ENCODE assay signal across 14 cellular contexts in the genomic region with DNA sequence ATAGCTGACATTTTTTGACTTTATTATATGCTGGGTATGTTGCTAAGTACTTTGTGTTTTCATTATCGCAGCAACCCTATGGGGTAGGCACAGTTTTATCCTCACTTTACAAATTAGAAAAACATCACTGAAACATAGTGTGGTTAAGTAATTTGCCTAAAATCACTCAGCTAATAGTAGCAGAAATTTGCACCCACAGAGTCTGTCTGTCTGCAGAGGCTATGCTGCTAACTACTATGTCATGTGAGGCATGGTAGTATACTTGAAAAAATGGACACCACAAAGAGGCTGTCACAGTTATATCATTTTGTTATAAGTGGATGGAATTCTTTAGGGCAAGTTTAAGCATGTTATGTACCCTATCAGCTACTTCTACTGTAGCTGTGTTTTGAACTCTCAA.
DNase-seq lines count a peak whose midpoint lies in the region; ATAC-seq and TF ChIP-seq lines count a peak whose summit lies in the region.
"Had no signal": no experiment of that assay in that cellular context is flagged by ENCODE, and none has a peak within 500 bp of the region (broad histone marks: within the 10 kb centered on the region; RNA-seq: fewer than 3 reads in every experiment).

No MANE protein-coding gene starts in this region.

- H3K9me3 Mint-ChIP-seq in naive thymus-derived CD4-positive, alpha-beta T cell = peaks cover 0 to 3% (median 0%) of the 10 kb centered on the region in 11 donors

- DNase-seq in caudate nucleus (lab: John Stamatoyannopoulos, UW) (no peak), iPS-NIHi7 (ENCODE audit: extremely low spot score) (no peak)
- no peak for DNase-seq in naive thymus-derived CD4-positive, alpha-beta T cell
- DNase-seq: activated gamma-delta T cell, DMS 273 treated with DMSO at 0.1 percent for 48 hours, NCI-H510A treated with DMSO at 0.1 percent for 48 hours, SHP77 treated with DMSO at 0.1 percent for 48 hours had no signal

- H3K4me1 Mint-ChIP-seq in naive thymus-derived CD4-positive, alpha-beta T cell = peaks cover 4 to 11% (median 8%) of the 10 kb centered on the region in 7 donors

- no peak overlapping the region for H3K4me3 Mint-ChIP-seq in naive thymus-derived CD4-positive, alpha-beta T cell

- intact Hi-C loops in naive thymus-derived CD4-positive, alpha-beta T cell (cut with micrococcal nuclease) = no loop called here

- CTCF ChIA-PET in naive thymus-derived CD4-positive, alpha-beta T cell (lab: Charles Lee) = no interaction called here

- H3K27ac ChIP-seq in DOHH2 (ENCODE audit: low read depth, low read length) (no peak overlapping the region), caudate nucleus (ENCODE audit: low read depth, low read length) (no peak overlapping the region)
- H3K27ac ChIP-seq in naive thymus-derived CD4-positive, alpha-beta T cell (ENCODE audit: low read depth, low read length) = no peak overlapping the region
- H3K27ac ChIP-seq: esophagus muscularis mucosa had no signal

- no peaks in the 10 kb centered on the region for H3F3A ChIP-seq in DOHH2 (ENCODE audit: control insufficient read depth, insufficient read depth)

- no peak overlapping the region for H3K4me3 ChIP-seq in DOHH2 (ENCODE audit: low read length)
- no peak overlapping the region for H3K4me3 ChIP-seq in naive thymus-derived CD4-positive, alpha-beta T cell (ENCODE audit: low read length)
- H3K4me3 ChIP-seq: esophagus muscularis mucosa had no signal

- POLR2A ChIA-PET in naive thymus-derived CD4-positive, alpha-beta T cell (lab: Charles Lee) = interaction anchor here (0.6 kb wide), 1 partner anchor 40 kb away, joined by 3 read pairs; no protein-coding TSS in a partner anchor

- peak; percentile 92 for ATAC-seq in GM19035 (IDR thresholded peaks at IDR 0.05; ENCODE audit: unreplicated experiment)
- peak; percentile 86 for ATAC-seq in HG02571 (IDR thresholded peaks at IDR 0.05; ENCODE audit: unreplicated experiment)
- peak; percentile 81 for ATAC-seq in HG03439 (IDR thresholded peaks at IDR 0.05; ENCODE audit: unreplicated experiment)
- ATAC-seq in HG03571 (IDR thresholded peaks at IDR 0.05; ENCODE audit: unreplicated experiment) = no peak
- ATAC-seq in naive thymus-derived CD4-positive, alpha-beta T cell = no peak
- ATAC-seq: activated CD4-positive, CD25-positive, alpha-beta regulatory T cell treated with anti-CD3 and anti-CD28 coated beads, Interleukin-2, amount 50 U/mL, for 24 hours had no signal

- peaks cover 42% of the 10 kb centered on the region for H3K36me3 ChIP-seq in DOHH2 (ENCODE audit: control insufficient read depth, low read length)
- H3K36me3 ChIP-seq in naive thymus-derived CD4-positive, alpha-beta T cell (ENCODE audit: control insufficient read depth in 2 of 3, insufficient read depth in 3 of 3, low read length in 3 of 3) = peaks cover 0 to 14% (median 0%) of the 10 kb centered on the region in 3 experiments

- peak overlapping the region in 1 of 9 donors; percentile 12 for H3K27ac Mint-ChIP-seq in naive thymus-derived CD4-positive, alpha-beta T cell

- H3K4me2 ChIP-seq in DOHH2 (ENCODE audit: low read length) = 0 out of 2 replicates have a peak overlapping the region, but pooled peaks have one; percentile 11

- no peaks in the 10 kb centered on the region for H3K9me2 ChIP-seq in DOHH2 (replicated peaks; ENCODE audit: control insufficient read depth, low read length)

- H4K20me1 ChIP-seq in DOHH2 (ENCODE audit: control insufficient read depth, insufficient read depth, low read depth, low read length) = no peaks in the 10 kb centered on the region

- H3K27me3 ChIP-seq in DOHH2 (ENCODE audit: control insufficient read depth, low read length) = no peaks in the 10 kb centered on the region
- no peaks in the 10 kb centered on the region for H3K27me3 ChIP-seq in naive thymus-derived CD4-positive, alpha-beta T cell (ENCODE audit: control insufficient read depth in 2 of 2, insufficient read depth in 2 of 2, low read length in 2 of 2)
- H3K27me3 ChIP-seq: esophagus muscularis mucosa had no signal

- H3K9me3 ChIP-seq in DOHH2 (ENCODE audit: control insufficient read depth, insufficient read depth, low read length) = no peaks in the 10 kb centered on the region
- H3K9me3 ChIP-seq in naive thymus-derived CD4-positive, alpha-beta T cell (ENCODE audit: control insufficient read depth in 2 of 3, low read length in 3 of 3) = no peaks in the 10 kb centered on the region
- H3K9me3 ChIP-seq: esophagus muscularis mucosa had no signal

- H3K27me3 Mint-ChIP-seq in naive thymus-derived CD4-positive, alpha-beta T cell = no peaks in the 10 kb centered on the region

- TF ChIP-seq CTCF in DOHH2 (IDR thresholded peaks at IDR 0.05; ENCODE audit: low read depth, low read length, poor library complexity, severe bottlenecking) = no peak

- peaks cover 24% of the 10 kb centered on the region for H3K4me1 ChIP-seq in DOHH2 (ENCODE audit: control insufficient read depth, low read length)
- no peaks in the 10 kb centered on the region for H3K4me1 ChIP-seq in naive thymus-derived CD4-positive, alpha-beta T cell (ENCODE audit: control insufficient read depth in 2 of 2, insufficient read depth in 2 of 2, low read length in 2 of 2)

- peaks cover 0 to 6% (median 4%) of the 10 kb centered on the region in 5 donors for H3K36me3 Mint-ChIP-seq in naive thymus-derived CD4-positive, alpha-beta T cell

- peaks cover 19% of the 10 kb centered on the region for H3K79me2 ChIP-seq in DOHH2 (ENCODE audit: control insufficient read depth, low read length)

Comparison
In these comparisons a context has a peak if more than half of its experiments do, and no peak if none do; other contexts are left out.
1. ATAC-seq: peak in GM19035 (single experiment), HG02571 (single experiment) and HG03439 (single experiment); none in HG03571 (single experiment) and naive thymus-derived CD4-positive, alpha-beta T cell (single experiment).